1 cellular context compared by ENCODE assay signal in the genomic region with DNA sequence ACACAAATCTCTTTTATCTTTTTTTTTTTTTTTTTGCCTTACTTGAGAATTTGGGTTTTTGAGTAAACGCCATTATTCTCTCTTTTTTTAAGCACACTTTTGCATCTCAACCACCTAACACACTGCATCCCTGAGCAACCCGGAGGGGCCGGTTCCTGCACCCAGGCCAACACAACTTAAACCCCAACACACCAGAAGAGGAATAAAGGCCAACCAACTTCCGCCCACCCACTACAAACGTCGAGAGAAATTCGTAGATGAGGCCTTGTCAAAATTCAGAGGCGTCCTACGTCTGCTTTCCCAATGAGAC.
TF ChIP-seq lines count a peak whose summit lies in the region.

No MANE protein-coding gene starts in this region.

TF ChIP-seq in K562, 482 proteins besides CTCF, POLR2A, EP300 and RAD21 (continues in another document):
- TF ChIP-seq, protein P1, sequence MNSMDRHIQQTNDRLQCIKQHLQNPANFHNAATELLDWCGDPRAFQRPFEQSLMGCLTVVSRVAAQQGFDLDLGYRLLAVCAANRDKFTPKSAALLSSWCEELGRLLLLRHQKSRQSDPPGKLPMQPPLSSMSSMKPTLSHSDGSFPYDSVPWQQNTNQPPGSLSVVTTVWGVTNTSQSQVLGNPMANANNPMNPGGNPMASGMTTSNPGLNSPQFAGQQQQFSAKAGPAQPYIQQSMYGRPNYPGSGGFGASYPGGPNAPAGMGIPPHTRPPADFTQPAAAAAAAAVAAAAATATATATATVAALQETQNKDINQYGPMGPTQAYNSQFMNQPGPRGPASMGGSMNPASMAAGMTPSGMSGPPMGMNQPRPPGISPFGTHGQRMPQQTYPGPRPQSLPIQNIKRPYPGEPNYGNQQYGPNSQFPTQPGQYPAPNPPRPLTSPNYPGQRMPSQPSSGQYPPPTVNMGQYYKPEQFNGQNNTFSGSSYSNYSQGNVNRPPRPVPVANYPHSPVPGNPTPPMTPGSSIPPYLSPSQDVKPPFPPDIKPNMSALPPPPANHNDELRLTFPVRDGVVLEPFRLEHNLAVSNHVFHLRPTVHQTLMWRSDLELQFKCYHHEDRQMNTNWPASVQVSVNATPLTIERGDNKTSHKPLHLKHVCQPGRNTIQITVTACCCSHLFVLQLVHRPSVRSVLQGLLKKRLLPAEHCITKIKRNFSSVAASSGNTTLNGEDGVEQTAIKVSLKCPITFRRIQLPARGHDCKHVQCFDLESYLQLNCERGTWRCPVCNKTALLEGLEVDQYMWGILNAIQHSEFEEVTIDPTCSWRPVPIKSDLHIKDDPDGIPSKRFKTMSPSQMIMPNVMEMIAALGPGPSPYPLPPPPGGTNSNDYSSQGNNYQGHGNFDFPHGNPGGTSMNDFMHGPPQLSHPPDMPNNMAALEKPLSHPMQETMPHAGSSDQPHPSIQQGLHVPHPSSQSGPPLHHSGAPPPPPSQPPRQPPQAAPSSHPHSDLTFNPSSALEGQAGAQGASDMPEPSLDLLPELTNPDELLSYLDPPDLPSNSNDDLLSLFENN (IDR thresholded peaks at IDR 0.05; ENCODE audit: low read depth in 2 of 2, low read length in 2 of 2) = no peak
- TF ChIP-seq SMARCB1 (IDR thresholded peaks at IDR 0.05; ENCODE audit: insufficient read length, low read depth) (no peak), SIN3A (IDR thresholded peaks at IDR 0.05; ENCODE audit: borderline replicate concordance in 2 of 2, control insufficient read depth in 1 of 2, low read depth in 2 of 2, low read length in 2 of 2) (no peak), PHB (CRISPR knock-in tag; IDR thresholded peaks at IDR 0.05) (no peak), ZNF184 (CRISPR knock-in tag; IDR thresholded peaks at IDR 0.05) (no peak), FOXK2 (conservative IDR thresholded peaks at IDR 0.05 in 1 of 2, IDR thresholded peaks at IDR 0.05 in 1 of 2; ENCODE audit: low read depth in 2 of 2) (0 out of 4 replicates have a peak, but pooled peaks of 1 of the 2 experiments have one; percentile 55), COPS2 (conservative IDR thresholded peaks at IDR 0.05) (no peak), ZNF766 (CRISPR knock-in tag; conservative IDR thresholded peaks at IDR 0.05) (no peak), BCLAF1 (IDR thresholded peaks at IDR 0.05; ENCODE audit: borderline replicate concordance in 1 of 2, control insufficient read depth in 1 of 2, low read depth in 2 of 2, low read length in 1 of 2) (no peak), EHMT2 (IDR thresholded peaks at IDR 0.05) (peak; percentile 55; the same call in 1 of the 2 replicates), ZNF584 (CRISPR knock-in tag; IDR thresholded peaks at IDR 0.05; ENCODE audit: low read depth) (no peak), ZBTB11 (CRISPR knock-in tag; IDR thresholded peaks at IDR 0.05) (peak in 1 of 3 experiments; percentile 32; a peak in 1 of 6 replicates), HNRNPK (IDR thresholded peaks at IDR 0.05; ENCODE audit: low read depth, low read length, poor library complexity, severe bottlenecking) (no peak), NFXL1 (CRISPR knock-in tag; IDR thresholded peaks at IDR 0.05) (no peak), ZNF282 (CRISPR knock-in tag; IDR thresholded peaks at IDR 0.05) (no peak), NR3C1 (CRISPR knock-in tag; IDR thresholded peaks at IDR 0.05) (no peak), ZNF316 (IDR thresholded peaks at IDR 0.05) (0 out of 2 replicates have a peak, but pooled peaks have one; percentile 18), PML (IDR thresholded peaks at IDR 0.05; ENCODE audit: low read length) (no peak), FOXP1 (CRISPR knock-in tag; IDR thresholded peaks at IDR 0.05) (no peak), CREB1 (IDR thresholded peaks at IDR 0.05) (no peak), CREB1 (CRISPR knock-in tag; IDR thresholded peaks at IDR 0.05) (no peak), EGR1 (conservative IDR thresholded peaks at IDR 0.05) (peak; percentile 55), SRSF1 (IDR thresholded peaks at IDR 0.05; ENCODE audit: low read depth, low read length) (no peak), HCFC1 (IDR thresholded peaks at IDR 0.05; ENCODE audit: low read depth, low read length) (no peak), ILK (tag; IDR thresholded peaks at IDR 0.05; ENCODE audit: borderline replicate concordance, low read depth) (no peak), ZNF586 (CRISPR knock-in tag; conservative IDR thresholded peaks at IDR 0.05) (no peak), ZNF436 (CRISPR knock-in tag; IDR thresholded peaks at IDR 0.05) (no peak), SREBF2 (CRISPR knock-in tag; IDR thresholded peaks at IDR 0.05) (no peak), ELK1 (CRISPR knock-in tag; IDR thresholded peaks at IDR 0.05) (no peak), SPI1 (IDR thresholded peaks at IDR 0.05; ENCODE audit: borderline replicate concordance, low read depth, low read length) (0 out of 2 replicates have a peak, but pooled peaks have one; percentile 51), PHF20 (IDR thresholded peaks at IDR 0.05; ENCODE audit: partially characterized antibody) (peak; percentile 62), ZNF253 (CRISPR knock-in tag; conservative IDR thresholded peaks at IDR 0.05) (no peak), CBX2 (IDR thresholded peaks at IDR 0.05; ENCODE audit: insufficient read depth, low read length, poor library complexity, severe bottlenecking) (no peak), ZEB2 (IDR thresholded peaks at IDR 0.05) (no peak), HDAC8 (tag; IDR thresholded peaks at IDR 0.05) (no peak), MEF2A (IDR thresholded peaks at IDR 0.05; ENCODE audit: control insufficient read depth, low read depth, low read length) (no peak), TAF15 (IDR thresholded peaks at IDR 0.05; ENCODE audit: low read depth, low read length) (no peak), GABPB2 (CRISPR knock-in tag; conservative IDR thresholded peaks at IDR 0.05) (no peak), RBM25 (IDR thresholded peaks at IDR 0.05; ENCODE audit: low read depth, low read length, severe bottlenecking) (no peak), ZNF324 (CRISPR knock-in tag; IDR thresholded peaks at IDR 0.05) (no peak), FOS (IDR thresholded peaks at IDR 0.05; ENCODE audit: extremely low read depth, insufficient read length) (no peak), ZNF24 (IDR thresholded peaks at IDR 0.05) (no peak), ZNF217 (CRISPR knock-in tag; IDR thresholded peaks at IDR 0.05) (no peak), TBL1XR1 (IDR thresholded peaks at IDR 0.05; ENCODE audit: low read length in 2 of 2) (no peak)
- TF ChIP-seq, protein P2, sequence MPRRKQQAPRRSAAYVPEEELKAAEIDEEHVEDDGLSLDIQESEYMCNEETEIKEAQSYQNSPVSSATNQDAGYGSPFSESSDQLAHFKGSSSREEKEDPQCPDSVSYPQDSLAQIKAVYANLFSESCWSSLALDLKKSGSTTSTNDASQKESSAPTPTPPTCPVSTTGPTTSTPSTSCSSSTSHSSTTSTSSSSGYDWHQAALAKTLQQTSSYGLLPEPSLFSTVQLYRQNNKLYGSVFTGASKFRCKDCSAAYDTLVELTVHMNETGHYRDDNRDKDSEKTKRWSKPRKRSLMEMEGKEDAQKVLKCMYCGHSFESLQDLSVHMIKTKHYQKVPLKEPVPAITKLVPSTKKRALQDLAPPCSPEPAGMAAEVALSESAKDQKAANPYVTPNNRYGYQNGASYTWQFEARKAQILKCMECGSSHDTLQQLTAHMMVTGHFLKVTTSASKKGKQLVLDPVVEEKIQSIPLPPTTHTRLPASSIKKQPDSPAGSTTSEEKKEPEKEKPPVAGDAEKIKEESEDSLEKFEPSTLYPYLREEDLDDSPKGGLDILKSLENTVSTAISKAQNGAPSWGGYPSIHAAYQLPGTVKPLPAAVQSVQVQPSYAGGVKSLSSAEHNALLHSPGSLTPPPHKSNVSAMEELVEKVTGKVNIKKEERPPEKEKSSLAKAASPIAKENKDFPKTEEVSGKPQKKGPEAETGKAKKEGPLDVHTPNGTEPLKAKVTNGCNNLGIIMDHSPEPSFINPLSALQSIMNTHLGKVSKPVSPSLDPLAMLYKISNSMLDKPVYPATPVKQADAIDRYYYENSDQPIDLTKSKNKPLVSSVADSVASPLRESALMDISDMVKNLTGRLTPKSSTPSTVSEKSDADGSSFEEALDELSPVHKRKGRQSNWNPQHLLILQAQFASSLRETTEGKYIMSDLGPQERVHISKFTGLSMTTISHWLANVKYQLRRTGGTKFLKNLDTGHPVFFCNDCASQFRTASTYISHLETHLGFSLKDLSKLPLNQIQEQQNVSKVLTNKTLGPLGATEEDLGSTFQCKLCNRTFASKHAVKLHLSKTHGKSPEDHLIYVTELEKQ (CRISPR knock-in tag; IDR thresholded peaks at IDR 0.05) = no peak
- TF ChIP-seq, protein P3, sequence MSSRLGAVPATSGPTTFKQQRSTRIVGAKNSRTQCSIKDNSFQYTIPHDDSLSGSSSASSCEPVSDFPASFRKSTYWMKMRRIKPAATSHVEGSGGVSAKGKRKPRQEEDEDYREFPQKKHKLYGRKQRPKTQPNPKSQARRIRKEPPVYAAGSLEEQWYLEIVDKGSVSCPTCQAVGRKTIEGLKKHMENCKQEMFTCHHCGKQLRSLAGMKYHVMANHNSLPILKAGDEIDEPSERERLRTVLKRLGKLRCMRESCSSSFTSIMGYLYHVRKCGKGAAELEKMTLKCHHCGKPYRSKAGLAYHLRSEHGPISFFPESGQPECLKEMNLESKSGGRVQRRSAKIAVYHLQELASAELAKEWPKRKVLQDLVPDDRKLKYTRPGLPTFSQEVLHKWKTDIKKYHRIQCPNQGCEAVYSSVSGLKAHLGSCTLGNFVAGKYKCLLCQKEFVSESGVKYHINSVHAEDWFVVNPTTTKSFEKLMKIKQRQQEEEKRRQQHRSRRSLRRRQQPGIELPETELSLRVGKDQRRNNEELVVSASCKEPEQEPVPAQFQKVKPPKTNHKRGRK (tag; IDR thresholded peaks at IDR 0.05) = no peak; the same call in 1 of the 2 replicates
- TF ChIP-seq, protein P4, sequence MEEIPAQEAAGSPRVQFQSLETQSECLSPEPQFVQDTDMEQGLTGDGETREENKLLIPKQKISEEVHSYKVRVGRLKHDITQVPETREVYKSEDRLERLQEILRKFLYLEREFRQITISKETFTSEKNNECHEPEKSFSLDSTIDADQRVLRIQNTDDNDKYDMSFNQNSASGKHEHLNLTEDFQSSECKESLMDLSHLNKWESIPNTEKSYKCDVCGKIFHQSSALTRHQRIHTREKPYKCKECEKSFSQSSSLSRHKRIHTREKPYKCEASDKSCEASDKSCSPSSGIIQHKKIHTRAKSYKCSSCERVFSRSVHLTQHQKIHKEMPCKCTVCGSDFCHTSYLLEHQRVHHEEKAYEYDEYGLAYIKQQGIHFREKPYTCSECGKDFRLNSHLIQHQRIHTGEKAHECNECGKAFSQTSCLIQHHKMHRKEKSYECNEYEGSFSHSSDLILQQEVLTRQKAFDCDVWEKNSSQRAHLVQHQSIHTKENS (CRISPR knock-in tag; IDR thresholded peaks at IDR 0.05) = no peak
- TF ChIP-seq, protein P5, sequence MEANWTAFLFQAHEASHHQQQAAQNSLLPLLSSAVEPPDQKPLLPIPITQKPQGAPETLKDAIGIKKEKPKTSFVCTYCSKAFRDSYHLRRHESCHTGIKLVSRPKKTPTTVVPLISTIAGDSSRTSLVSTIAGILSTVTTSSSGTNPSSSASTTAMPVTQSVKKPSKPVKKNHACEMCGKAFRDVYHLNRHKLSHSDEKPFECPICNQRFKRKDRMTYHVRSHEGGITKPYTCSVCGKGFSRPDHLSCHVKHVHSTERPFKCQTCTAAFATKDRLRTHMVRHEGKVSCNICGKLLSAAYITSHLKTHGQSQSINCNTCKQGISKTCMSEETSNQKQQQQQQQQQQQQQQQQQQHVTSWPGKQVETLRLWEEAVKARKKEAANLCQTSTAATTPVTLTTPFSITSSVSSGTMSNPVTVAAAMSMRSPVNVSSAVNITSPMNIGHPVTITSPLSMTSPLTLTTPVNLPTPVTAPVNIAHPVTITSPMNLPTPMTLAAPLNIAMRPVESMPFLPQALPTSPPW (CRISPR knock-in tag; IDR thresholded peaks at IDR 0.05) = no peak
